In the genomic region with DNA sequence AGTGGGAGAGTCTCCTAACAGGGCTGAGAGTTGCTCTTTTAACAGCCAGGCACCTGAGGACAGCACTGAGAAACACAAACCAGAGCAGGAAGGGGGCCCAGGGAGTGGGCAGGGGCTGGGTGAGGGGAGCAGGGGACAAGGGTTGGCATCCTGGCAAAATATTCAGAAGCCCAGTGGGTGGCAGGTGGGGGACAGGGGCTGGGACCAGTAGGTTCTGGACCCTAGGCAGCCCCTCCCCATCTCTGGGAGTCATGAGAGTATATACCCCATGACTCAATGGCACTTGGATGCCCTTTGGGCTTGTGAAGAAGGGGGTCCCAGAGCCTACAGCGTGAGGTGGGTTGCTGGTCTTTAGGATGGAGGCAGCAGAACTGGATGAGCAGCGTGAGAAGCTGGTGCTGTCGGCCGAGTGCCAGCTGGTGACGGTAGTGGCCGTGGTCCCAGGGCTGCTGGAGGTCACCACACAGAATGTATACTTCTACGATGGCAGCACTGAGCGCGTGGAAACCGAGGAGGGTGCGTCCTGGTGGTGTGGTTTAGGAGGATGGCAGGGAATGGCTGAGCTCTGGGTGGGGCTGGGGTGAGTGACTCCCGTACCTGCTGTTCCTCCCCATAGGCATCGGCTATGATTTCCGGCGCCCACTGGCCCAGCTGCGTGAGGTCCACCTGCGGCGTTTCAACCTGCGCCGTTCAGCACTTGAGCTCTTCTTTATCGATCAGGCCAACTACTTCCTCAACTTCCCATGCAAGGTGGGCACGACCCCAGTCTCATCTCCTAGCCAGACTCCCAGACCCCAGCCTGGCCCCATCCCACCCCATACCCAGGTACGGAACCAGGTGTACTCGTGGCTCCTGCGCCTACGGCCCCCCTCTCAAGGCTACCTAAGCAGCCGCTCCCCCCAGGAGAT, we compare ENCODE assay signal across 23 cellular contexts. TPM values are rescaled to one million over a fixed set of nuclear protein-coding genes. Genes with fewer than 3 reads are reported as not detected.
DNase-seq lines count a peak whose midpoint lies in the region; ATAC-seq and TF ChIP-seq lines count a peak whose summit lies in the region.
"Had no signal": no experiment of that assay in that cellular context is flagged by ENCODE, and none has a peak within 500 bp of the region (broad histone marks: within the 10 kb centered on the region; RNA-seq: fewer than 3 reads in every experiment).

No MANE protein-coding gene starts in this region.

- H3K4me3 Mint-ChIP-seq in activated naive CD4-positive, alpha-beta T cell treated with anti-CD3 and anti-CD28 coated beads, Interleukin-2, amount 10 ng/mL, durations not matched to agents 7 days and 5 days = no peak overlapping the region
- H3K4me3 Mint-ChIP-seq in CD14-positive monocyte = no peak overlapping the region
- no peak overlapping the region for H3K4me3 Mint-ChIP-seq in chondrocyte (ENCODE audit: unreplicated experiment)
- H3K4me3 Mint-ChIP-seq in activated T-helper 1 cell treated with anti-CD3 and anti-CD28 coated beads, Interleukin-12 subunit alpha, Interleukin-12 subunit beta, Interleukin-2, Interleukin-4 antibody, amounts not matched to agents 30 ng/mL and 10 ng/mL and 1 ng/mL, durations not matched to agents 14 hours and 24 hours and 36 hours = no peak overlapping the region
- H3K4me3 Mint-ChIP-seq: activated B cell treated with CpG ODN at 0.5 μM for 24 hours; activated CD8-positive, alpha-beta memory T cell treated with anti-CD3 and anti-CD28 coated beads, Interleukin-2, amount 10 ng/mL, durations not matched to agents 7 days and 5 days; B cell had no signal

- CTCF ChIA-PET in activated naive CD4-positive, alpha-beta T cell treated with anti-CD3 and anti-CD28 coated beads, Interleukin-2, amount 10 ng/mL, durations not matched to agents 7 days and 5 days (lab: Charles Lee) = no interaction called here

- DNase-seq in activated naive CD4-positive, alpha-beta T cell treated with anti-CD3 and anti-CD28 coated beads, Interleukin-2, amount 10 ng/mL, durations not matched to agents 7 days and 5 days = peak; percentile 19
- DNase-seq in activated naive CD4-positive, alpha-beta T cell (lab: John Stamatoyannopoulos, UW) = no peak
- DNase-seq in CD14-positive monocyte (ENCODE audit: low spot score) (peak; percentile 34), chondrocyte (ENCODE audit: low spot score) (peak; percentile 85), sciatic nerve (ENCODE audit: low spot score) (peak; percentile 56), AML-193 (lab: John Stamatoyannopoulos, UW) (no peak)
- DNase-seq in activated T-helper 1 cell treated with anti-CD3 and anti-CD28 coated beads, Interleukin-12 subunit alpha, Interleukin-12 subunit beta, Interleukin-2, Interleukin-4 antibody, amounts not matched to agents 30 ng/mL and 10 ng/mL and 1 ng/mL, durations not matched to agents 14 hours and 24 hours and 36 hours (ENCODE audit: low spot score) = no peak
- DNase-seq: activated CD8-positive, alpha-beta memory T cell treated with anti-CD3 and anti-CD28 coated beads, Interleukin-2, amount 10 ng/mL, durations not matched to agents 7 days and 5 days; cerebellar nuclear complex; DMS153; mesendoderm; NCI-H1105 treated with DMSO at 0.1 percent for 48 hours; NCI-H1930; NCI-H526 treated with DMSO at 0.1 percent for 48 hours; PC-9; SHP77 treated with DMSO at 0.1 percent for 48 hours; stimulated activated CD4-positive, alpha-beta T cell treated with anti-CD3 and anti-CD28 coated beads, Interleukin-4, amount 100 ng/mL, for 4 hours; stimulated activated naive CD4-positive, alpha-beta T cell had no signal

- no peaks in the 10 kb centered on the region for H3K27me3 Mint-ChIP-seq in activated naive CD4-positive, alpha-beta T cell treated with anti-CD3 and anti-CD28 coated beads, Interleukin-2, amount 10 ng/mL, durations not matched to agents 7 days and 5 days
- H3K27me3 Mint-ChIP-seq in CD14-positive monocyte (ENCODE audit: low read depth in 3 of 3) = peaks cover 0 to 1% (median 0%) of the 10 kb centered on the region in 3 donors
- no peaks in the 10 kb centered on the region for H3K27me3 Mint-ChIP-seq in chondrocyte (ENCODE audit: low read depth)
- no peaks in the 10 kb centered on the region for H3K27me3 Mint-ChIP-seq in activated T-helper 1 cell treated with anti-CD3 and anti-CD28 coated beads, Interleukin-12 subunit alpha, Interleukin-12 subunit beta, Interleukin-2, Interleukin-4 antibody, amounts not matched to agents 30 ng/mL and 10 ng/mL and 1 ng/mL, durations not matched to agents 14 hours and 24 hours and 36 hours (ENCODE audit: insufficient read depth)
- H3K27me3 Mint-ChIP-seq: activated B cell treated with CpG ODN at 0.5 μM for 24 hours; activated CD8-positive, alpha-beta memory T cell treated with anti-CD3 and anti-CD28 coated beads, Interleukin-2, amount 10 ng/mL, durations not matched to agents 7 days and 5 days; B cell had no signal

- peak overlapping the region; percentile 55 for H3K27ac Mint-ChIP-seq in activated naive CD4-positive, alpha-beta T cell treated with anti-CD3 and anti-CD28 coated beads, Interleukin-2, amount 10 ng/mL, durations not matched to agents 7 days and 5 days
- H3K27ac Mint-ChIP-seq in CD14-positive monocyte (peak overlapping the region in 3 of 7 donors; percentile 62 to 78 (median 71)), chondrocyte (ENCODE audit: unreplicated experiment) (no peak overlapping the region)
- no peak overlapping the region for H3K27ac Mint-ChIP-seq in activated T-helper 1 cell treated with anti-CD3 and anti-CD28 coated beads, Interleukin-12 subunit alpha, Interleukin-12 subunit beta, Interleukin-2, Interleukin-4 antibody, amounts not matched to agents 30 ng/mL and 10 ng/mL and 1 ng/mL, durations not matched to agents 14 hours and 24 hours and 36 hours
- H3K27ac Mint-ChIP-seq: activated B cell treated with CpG ODN at 0.5 μM for 24 hours; activated CD8-positive, alpha-beta memory T cell treated with anti-CD3 and anti-CD28 coated beads, Interleukin-2, amount 10 ng/mL, durations not matched to agents 7 days and 5 days; B cell had no signal

- intact Hi-C loops in CD14-positive monocyte (cut with micrococcal nuclease) = no loop called here
- intact Hi-C loops in sciatic nerve (cut with DNase I) = no loop called here
- intact Hi-C loops in activated T-helper 1 cell treated with anti-CD3 and anti-CD28 coated beads, Interleukin-12 subunit alpha, Interleukin-12 subunit beta, Interleukin-2, Interleukin-4 antibody, amounts not matched to agents 30 ng/mL and 10 ng/mL and 1 ng/mL, durations not matched to agents 14 hours and 24 hours and 36 hours (cut with micrococcal nuclease) = no loop called here

- no peaks in the 10 kb centered on the region for H3K9me3 Mint-ChIP-seq in activated naive CD4-positive, alpha-beta T cell treated with anti-CD3 and anti-CD28 coated beads, Interleukin-2, amount 10 ng/mL, durations not matched to agents 7 days and 5 days
- H3K9me3 Mint-ChIP-seq in CD14-positive monocyte (no peaks in the 10 kb centered on the region), chondrocyte (ENCODE audit: low read depth) (no peaks in the 10 kb centered on the region)
- no peaks in the 10 kb centered on the region for H3K9me3 Mint-ChIP-seq in activated T-helper 1 cell treated with anti-CD3 and anti-CD28 coated beads, Interleukin-12 subunit alpha, Interleukin-12 subunit beta, Interleukin-2, Interleukin-4 antibody, amounts not matched to agents 30 ng/mL and 10 ng/mL and 1 ng/mL, durations not matched to agents 14 hours and 24 hours and 36 hours
- H3K9me3 Mint-ChIP-seq: activated B cell treated with CpG ODN at 0.5 μM for 24 hours had no signal

- no peak for ATAC-seq in sciatic nerve
- ATAC-seq in HG02763 (IDR thresholded peaks at IDR 0.05; ENCODE audit: unreplicated experiment) = no peak
- ATAC-seq: activated CD8-positive, alpha-beta memory T cell treated with anti-CD3 and anti-CD28 coated beads, Interleukin-2, amount 10 ng/mL, durations not matched to agents 7 days and 5 days; body of pancreas; left colon had no signal

- peaks cover 5% of the 10 kb centered on the region for H3K4me1 Mint-ChIP-seq in activated naive CD4-positive, alpha-beta T cell treated with anti-CD3 and anti-CD28 coated beads, Interleukin-2, amount 10 ng/mL, durations not matched to agents 7 days and 5 days
- peaks cover 14% of the 10 kb centered on the region for H3K4me1 Mint-ChIP-seq in CD14-positive monocyte
- H3K4me1 Mint-ChIP-seq in chondrocyte (ENCODE audit: low read depth) = no peaks in the 10 kb centered on the region
- no peaks in the 10 kb centered on the region for H3K4me1 Mint-ChIP-seq in activated T-helper 1 cell treated with anti-CD3 and anti-CD28 coated beads, Interleukin-12 subunit alpha, Interleukin-12 subunit beta, Interleukin-2, Interleukin-4 antibody, amounts not matched to agents 30 ng/mL and 10 ng/mL and 1 ng/mL, durations not matched to agents 14 hours and 24 hours and 36 hours (ENCODE audit: low read depth)

- TF ChIP-seq CTCF in CD14-positive monocyte (IDR thresholded peaks at IDR 0.05) (no peak), chondrocyte (IDR thresholded peaks at IDR 0.05) (no peak)

- H3K36me3 Mint-ChIP-seq in activated naive CD4-positive, alpha-beta T cell treated with anti-CD3 and anti-CD28 coated beads, Interleukin-2, amount 10 ng/mL, durations not matched to agents 7 days and 5 days = peaks cover 56% of the 10 kb centered on the region
- H3K36me3 Mint-ChIP-seq in CD14-positive monocyte (peaks cover 91 to 99% of the 10 kb centered on the region in 2 donors), chondrocyte (ENCODE audit: low read depth) (peaks cover 8% of the 10 kb centered on the region)
- peaks cover 13% of the 10 kb centered on the region for H3K36me3 Mint-ChIP-seq in activated T-helper 1 cell treated with anti-CD3 and anti-CD28 coated beads, Interleukin-12 subunit alpha, Interleukin-12 subunit beta, Interleukin-2, Interleukin-4 antibody, amounts not matched to agents 30 ng/mL and 10 ng/mL and 1 ng/mL, durations not matched to agents 14 hours and 24 hours and 36 hours (ENCODE audit: low read depth)

RNA-seq across cellular contexts. Expression of a gene that starts 24.2 kb away (rescaled TPM):
- polyA plus RNA-seq in CD14-positive monocyte = 10 to 100 TPM; 10.4 to 17.3 TPM
- total RNA-seq in chondrocyte = 15.9 to 18.1 TPM (median 16.5 TPM) in 3 replicates
- total RNA-seq in sciatic nerve = 44.0 TPM
- 118 and 119 TPM in 2 replicates for total RNA-seq in activated T-helper 1 cell treated with anti-CD3 and anti-CD28 coated beads, Interleukin-12 subunit alpha, Interleukin-12 subunit beta, Interleukin-2, Interleukin-4 antibody, amounts not matched to agents 30 ng/mL and 10 ng/mL and 1 ng/mL, durations not matched to agents 14 hours and 24 hours and 36 hours

RNA-seq across cellular contexts. Expression of a gene that starts 27.2 kb away (rescaled TPM):
- 10 to 100 TPM; 50.1 to 55.8 TPM for polyA plus RNA-seq in CD14-positive monocyte
- 21.8 to 23.3 TPM (median 22.3 TPM) in 3 replicates for total RNA-seq in chondrocyte
- 40.9 TPM for total RNA-seq in sciatic nerve
- 68.7 and 69.1 TPM in 2 replicates for total RNA-seq in activated T-helper 1 cell treated with anti-CD3 and anti-CD28 coated beads, Interleukin-12 subunit alpha, Interleukin-12 subunit beta, Interleukin-2, Interleukin-4 antibody, amounts not matched to agents 30 ng/mL and 10 ng/mL and 1 ng/mL, durations not matched to agents 14 hours and 24 hours and 36 hours

Comparison
In these comparisons a context has a peak if more than half of its experiments do, and no peak if none do; other contexts are left out.
1. DNase-seq: peak in activated naive CD4-positive, alpha-beta T cell treated with anti-CD3 and anti-CD28 coated beads, Interleukin-2, amount 10 ng/mL, durations not matched to agents 7 days and 5 days (single experiment), CD14-positive monocyte (single experiment), chondrocyte (single experiment) and sciatic nerve (single experiment); none in activated naive CD4-positive, alpha-beta T cell (0 of 4), AML-193 (0 of 2) and activated T-helper 1 cell treated with anti-CD3 and anti-CD28 coated beads, Interleukin-12 subunit alpha, Interleukin-12 subunit beta, Interleukin-2, Interleukin-4 antibody, amounts not matched to agents 30 ng/mL and 10 ng/mL and 1 ng/mL, durations not matched to agents 14 hours and 24 hours and 36 hours (single experiment).